ENCODE assay signal across 1 cellular context in the genomic region with DNA sequence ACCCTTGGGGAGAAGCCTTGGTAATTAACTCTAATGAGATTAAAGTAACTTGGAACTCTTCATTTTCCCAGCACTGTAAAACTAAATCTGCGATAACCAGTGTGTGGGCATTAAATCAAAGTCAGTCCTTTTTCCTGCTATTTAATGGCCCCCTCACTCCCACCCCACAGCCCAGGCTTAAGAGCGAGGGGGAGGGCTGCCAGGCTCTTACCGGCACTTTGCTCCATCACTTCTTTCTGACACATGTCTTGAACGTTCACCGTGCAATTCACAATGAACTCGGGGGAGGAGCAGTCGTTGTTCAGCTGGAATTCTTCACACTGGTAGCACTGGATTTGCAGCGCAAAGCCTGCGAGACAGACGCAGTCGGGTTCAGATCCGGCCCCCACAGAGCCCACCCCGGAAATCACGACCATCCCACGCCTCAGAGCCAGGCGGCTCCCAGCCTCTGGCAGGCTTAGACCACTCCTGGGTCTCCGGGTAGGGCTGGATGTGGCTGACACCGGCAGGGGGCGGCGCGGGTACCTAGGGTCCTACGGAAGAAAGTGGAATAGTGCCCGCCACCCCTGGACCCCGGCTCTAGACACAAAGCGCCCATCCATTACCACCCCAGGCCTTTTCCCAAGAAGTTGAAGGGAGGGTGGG.
TF ChIP-seq lines count a peak whose summit lies in the region.

No MANE protein-coding gene starts in this region.

TF ChIP-seq in SK-N-SH treated with all-trans-retinoic acid at 6 μM for 48 hours, 23 proteins besides CTCF, POLR2A, EP300 and RAD21 (continued from another document):
- no peak for TF ChIP-seq BACH2 (CRISPR knock-in tag; IDR thresholded peaks at IDR 0.05; ENCODE audit: borderline replicate concordance)
- no peak for TF ChIP-seq GLIS3 (CRISPR knock-in tag; IDR thresholded peaks at IDR 0.05)
- no peak for TF ChIP-seq ISL1 (CRISPR knock-in tag; IDR thresholded peaks at IDR 0.05)
TF ChIP-seq in SK-N-SH treated with all-trans-retinoic acid at 6 μM for 48 hours: peak in this region for 0.
